In genomic region chr7:34687529-34687928, GRCh38 we compare ENCODE assay signal across 34 cellular contexts. TPM values are rescaled to one million over a fixed set of nuclear protein-coding genes. Genes with fewer than 3 reads are reported as not detected.
"Had no signal": no experiment of that assay in that cellular context is flagged by ENCODE, and none has a peak within 500 bp of the region (broad histone marks: within the 10 kb centered on the region; RNA-seq: fewer than 3 reads in every experiment).

No MANE protein-coding gene starts in this region.

- H3K27ac Mint-ChIP-seq: mesothelial cell of epicardium had no signal

- H3K36me3 Mint-ChIP-seq: mesothelial cell of epicardium, naive B cell had no signal

- H3K4me1 Mint-ChIP-seq: mesothelial cell of epicardium, naive B cell had no signal

- H3K4me3 ChIP-seq: coronary artery, dorsolateral prefrontal cortex, esophagus squamous epithelium, gastrocnemius medialis, heart right ventricle, left lung, lower lobe of right lung, mucosa of descending colon had no signal

- H3K27me3 ChIP-seq: dorsolateral prefrontal cortex, esophagus squamous epithelium, gastrocnemius medialis, heart right ventricle, left lung had no signal

- H3K4me1 ChIP-seq: esophagus squamous epithelium, gastrocnemius medialis, heart right ventricle, left lung, lower lobe of right lung had no signal

- FAIRE-seq: colon, endothelial cell of umbilical vein, islet of Langerhans, keratinocyte had no signal

- H3K27me3 Mint-ChIP-seq: naive B cell had no signal

- H3K4me3 Mint-ChIP-seq: mesothelial cell of epicardium, naive B cell had no signal

- DNase-seq: dermis blood vessel endothelial cell; dorsolateral prefrontal cortex; effector CD4-positive, alpha-beta T cell; effector memory CD4-positive, alpha-beta T cell; erythroblast; esophagus squamous epithelium; foreskin fibroblast; foreskin melanocyte; gastrocnemius medialis; glutamatergic neuron; head of caudate nucleus; heart right ventricle; hippocampal formation; left cardiac atrium; left lung; left ventricle myocardium superior; lower lobe of right lung; mesenchymal stem cell; mucosa of descending colon; naive B cell had no signal

- H3K36me3 ChIP-seq: esophagus squamous epithelium, gastrocnemius medialis, heart right ventricle, left lung, lower lobe of right lung had no signal

- ATAC-seq: esophagus mucosa, gastrocnemius medialis, heart right ventricle, left cardiac atrium, left lung, left ventricle myocardium superior, lower lobe of right lung, mucosa of descending colon had no signal

- H3K9me3 ChIP-seq: esophagus squamous epithelium, gastrocnemius medialis, lower lobe of right lung had no signal

- H3K27ac ChIP-seq: coronary artery, dorsolateral prefrontal cortex, epithelial cell of prostate, esophagus squamous epithelium, gastrocnemius medialis, heart right ventricle, left lung, lower lobe of right lung had no signal

RNA-seq across cellular contexts. Expression of gene NPSR1, which starts 29.5 kb away (rescaled TPM):
- total RNA-seq: dermis blood vessel endothelial cell, endothelial cell of umbilical vein, esophagus mucosa, esophagus squamous epithelium, gastrocnemius medialis, glomerular endothelial cell, heart right ventricle, kidney epithelial cell, left cardiac atrium, left lung, left ventricle myocardium superior, lower leg skin, lower lobe of right lung, lung microvascular endothelial cell, mesenteric fat pad, mesothelial cell of epicardium, mucosa of descending colon, myocyte had no signal
- polyA plus RNA-seq: endothelial cell of umbilical vein, heart right ventricle, keratinocyte had no signal
